ENCODE assay signal across 8 cellular contexts in genomic region chr12:10211101-10211974, GRCh38. TPM values are rescaled to one million over a fixed set of nuclear protein-coding genes. Genes with fewer than 3 reads are reported as not detected.
DNase-seq lines count a peak whose midpoint lies in the region; ATAC-seq and TF ChIP-seq lines count a peak whose summit lies in the region.

No MANE protein-coding gene starts in this region.

- intact Hi-C loops in testis (cut with DNase I; ENCODE audit: low total_unique reads) = no loop called here

- no peak overlapping the region for H4K91ac ChIP-seq in mesenchymal stem cell (ENCODE audit: low read length)

- H3K14ac ChIP-seq in mesenchymal stem cell (ENCODE audit: low read length in 2 of 2) = no peak overlapping the region

- peak overlapping the region in 1 of 2 experiments; percentile 18 for H2BK12ac ChIP-seq in mesenchymal stem cell (ENCODE audit: low read length in 2 of 2)

- TF ChIP-seq CTCF in testis (IDR thresholded peaks at IDR 0.05) = no peak

- no peak overlapping the region for H3K4ac ChIP-seq in mesenchymal stem cell (ENCODE audit: low read depth in 1 of 2, low read length in 2 of 2)

- H3K4me1 ChIP-seq in mesenchymal stem cell (ENCODE audit: control insufficient read depth, insufficient read depth, low read depth, low read length) (peaks cover 5% of the 10 kb centered on the region), testis (peaks cover 4% of the 10 kb centered on the region)

- DNase-seq in activated CD4-positive, alpha-beta T cell treated with anti-CD3 and anti-CD28 coated beads, Interleukin-2, amount 10 ng/mL, durations not matched to agents 7 days and 5 days = no peak
- DNase-seq in activated CD4-positive, alpha-beta T cell treated with anti-CD3 and anti-CD28 coated beads for 4 hours = no peak
- DNase-seq in mesenchymal stem cell (no peak), testis (no peak), NCI-H446 (lab: John Stamatoyannopoulos, UW) (no peak)

- H3K4me3 ChIP-seq in mesenchymal stem cell (ENCODE audit: insufficient read depth in 1 of 2, low read depth in 1 of 2, low read length in 2 of 2) = no peak overlapping the region
- H3K4me3 ChIP-seq in testis = peak overlapping the region; percentile 74 to 99

- H3K27me3 ChIP-seq in mesenchymal stem cell (ENCODE audit: control insufficient read depth in 1 of 2, insufficient read depth in 1 of 2, low read length in 2 of 2) (no peaks in the 10 kb centered on the region), testis (no peaks in the 10 kb centered on the region)

- peak overlapping the region; percentile 100 for H3K9ac ChIP-seq in mesenchymal stem cell (ENCODE audit: low read length)

- H2AFZ ChIP-seq in mesenchymal stem cell (ENCODE audit: low read depth, low read length) = no peak overlapping the region

- H3K36me3 Mint-ChIP-seq in activated CD4-positive, alpha-beta T cell treated with anti-CD3 and anti-CD28 coated beads, Interleukin-2, amount 10 ng/mL, durations not matched to agents 7 days and 5 days (ENCODE audit: low read depth) = no peaks in the 10 kb centered on the region

- no peaks in the 10 kb centered on the region for H3K79me1 ChIP-seq in mesenchymal stem cell (replicated peaks; ENCODE audit: low read length, poor library complexity, severe bottlenecking)

- CTCF ChIA-PET in activated CD4-positive, alpha-beta T cell treated with anti-CD3 and anti-CD28 coated beads, Interleukin-2, amount 10 ng/mL, durations not matched to agents 7 days and 5 days (lab: Charles Lee) = interaction anchor here (0.7 kb wide), 1 partner anchor 338 kb away, joined by 5 read pairs; no protein-coding TSS in a partner anchor

- peak overlapping the region; percentile 72 for H4K8ac ChIP-seq in mesenchymal stem cell (ENCODE audit: low read length)

- no peak for ATAC-seq in HG03025 (IDR thresholded peaks at IDR 0.05; ENCODE audit: low FRiP score, unreplicated experiment)
- no peak for ATAC-seq in GM18907 (IDR thresholded peaks at IDR 0.05; ENCODE audit: unreplicated experiment)

- POLR2A ChIA-PET in activated CD4-positive, alpha-beta T cell treated with anti-CD3 and anti-CD28 coated beads, Interleukin-2, amount 10 ng/mL, durations not matched to agents 7 days and 5 days (lab: Charles Lee) = no interaction called here

- TF ChIP-seq POLR2A in testis (IDR thresholded peaks at IDR 0.05) = no peak

- no peaks in the 10 kb centered on the region for H3K9me3 Mint-ChIP-seq in activated CD4-positive, alpha-beta T cell treated with anti-CD3 and anti-CD28 coated beads, Interleukin-2, amount 10 ng/mL, durations not matched to agents 7 days and 5 days

- no peaks in the 10 kb centered on the region for H3K9me3 ChIP-seq in mesenchymal stem cell (ENCODE audit: control insufficient read depth, low read length)
- no peaks in the 10 kb centered on the region for H3K9me3 ChIP-seq in testis

- peak overlapping the region; percentile 96 for H3K27ac Mint-ChIP-seq in activated CD4-positive, alpha-beta T cell treated with anti-CD3 and anti-CD28 coated beads, Interleukin-2, amount 10 ng/mL, durations not matched to agents 7 days and 5 days

- H3K4me3 Mint-ChIP-seq in activated CD4-positive, alpha-beta T cell treated with anti-CD3 and anti-CD28 coated beads, Interleukin-2, amount 10 ng/mL, durations not matched to agents 7 days and 5 days = no peak overlapping the region

- WGBS in adipose tissue, 3 donors = 92 to 95% (median 95%) methylated on average over 25 of the region's 25 CpGs
- 94% methylated on average over 24 of the region's 25 CpGs for WGBS in mesenchymal stem cell
- WGBS in testis, 2 donors = 69 to 78% methylated on average over 25 of the region's 25 CpGs

- H2AK5ac ChIP-seq in mesenchymal stem cell (ENCODE audit: low read length, severe bottlenecking) = peak overlapping the region; percentile 56

- H2BK120ac ChIP-seq in mesenchymal stem cell (ENCODE audit: low read depth, low read length) = no peak overlapping the region

- no peak overlapping the region for H2BK5ac ChIP-seq in mesenchymal stem cell (ENCODE audit: low read depth, low read length, poor library complexity, severe bottlenecking)

- no peak overlapping the region for H3K23ac ChIP-seq in mesenchymal stem cell (ENCODE audit: low read length in 2 of 2)

- H3K4me1 Mint-ChIP-seq in activated CD4-positive, alpha-beta T cell treated with anti-CD3 and anti-CD28 coated beads, Interleukin-2, amount 10 ng/mL, durations not matched to agents 7 days and 5 days = peaks cover 30% of the 10 kb centered on the region

- H2BK15ac ChIP-seq in mesenchymal stem cell (ENCODE audit: low read depth, poor library complexity, severe bottlenecking) = peak overlapping the region; percentile 15

- H3K27me3 Mint-ChIP-seq in activated CD4-positive, alpha-beta T cell treated with anti-CD3 and anti-CD28 coated beads, Interleukin-2, amount 10 ng/mL, durations not matched to agents 7 days and 5 days = peaks cover 10% of the 10 kb centered on the region

- H3K27ac ChIP-seq in adipose tissue (ENCODE audit: low read depth, low read length) (peak overlapping the region; percentile 32), mesenchymal stem cell (ENCODE audit: low read length, poor library complexity, severe bottlenecking) (peak overlapping the region; percentile 50), testis (peak overlapping the region; percentile 99 to 100)

- H3K18ac ChIP-seq in mesenchymal stem cell (ENCODE audit: low read depth in 1 of 2, low read length in 2 of 2) = peak overlapping the region in 1 of 2 experiments; percentile 25

- no peak overlapping the region for H3K4me2 ChIP-seq in mesenchymal stem cell (ENCODE audit: low read length, poor library complexity, severe bottlenecking)

- H3K36me3 ChIP-seq in mesenchymal stem cell (ENCODE audit: control insufficient read depth in 1 of 2, insufficient read depth in 2 of 2, low read depth in 1 of 2, low read length in 2 of 2) (peaks cover 0 to 2% of the 10 kb centered on the region in 2 experiments), testis (ENCODE audit: low read depth, missing control alignments) (no peaks in the 10 kb centered on the region)

RNA-seq across cellular contexts. Expression of gene GABARAPL1, which starts 1.3 kb away (rescaled TPM):
- 1 to 10 TPM; 5.5 to 6.3 TPM for total RNA-seq in activated CD4-positive, alpha-beta T cell treated with anti-CD3 and anti-CD28 coated beads, Interleukin-2, amount 10 ng/mL, durations not matched to agents 7 days and 5 days
- 100 to 1,000 TPM; 124 to 212 (median 125) TPM for polyA plus RNA-seq in adipose tissue
- polyA plus RNA-seq in mesenchymal stem cell (2013, experiment 1 of 2) = 86.8 TPM
- 86.2 TPM for polyA plus RNA-seq in mesenchymal stem cell (2013, experiment 2 of 2)
- total RNA-seq in testis = 10 to 100 TPM; 56.2 to 74.0 TPM
- polyA plus RNA-seq in testis (ENCODE audit: insufficient read depth, low read depth, low replicate concordance) = 67.7 TPM

RNA-seq across cellular contexts. Expression of gene TMEM52B, which starts 32.5 kb away (rescaled TPM):
- not detected for total RNA-seq in activated CD4-positive, alpha-beta T cell treated with anti-CD3 and anti-CD28 coated beads, Interleukin-2, amount 10 ng/mL, durations not matched to agents 7 days and 5 days
- polyA plus RNA-seq in adipose tissue (under 1 TPM in 2 of 3 donors, not detected in 1; 0.06 to 0.11 TPM), testis (ENCODE audit: insufficient read depth, low read depth, low replicate concordance) (0.76 TPM)
- 5.3 TPM for polyA plus RNA-seq in mesenchymal stem cell (2013, experiment 1 of 2)
- polyA plus RNA-seq in mesenchymal stem cell (2013, experiment 2 of 2) = 6.4 TPM
- 1 to 10 TPM in 1 of 2 donors, under 1 TPM in 1; 0.74 to 1.2 TPM for total RNA-seq in testis

RNA-seq across cellular contexts. Expression of gene OLR1, which starts 39.4 kb away (rescaled TPM):
- total RNA-seq in activated CD4-positive, alpha-beta T cell treated with anti-CD3 and anti-CD28 coated beads, Interleukin-2, amount 10 ng/mL, durations not matched to agents 7 days and 5 days = not detected
- polyA plus RNA-seq in adipose tissue (1 to 10 TPM in 2 of 3 donors, under 1 TPM in 1; 0.06 to 4.9 (median 2.4) TPM), testis (ENCODE audit: insufficient read depth, low read depth, low replicate concordance) (5.9 TPM)
- 39.3 TPM for polyA plus RNA-seq in mesenchymal stem cell (2013, experiment 1 of 2)
- 41.5 TPM for polyA plus RNA-seq in mesenchymal stem cell (2013, experiment 2 of 2)
- 1 to 10 TPM in 1 of 2 donors, under 1 TPM in 1; 0.87 to 2.5 TPM for total RNA-seq in testis

Comparison
In these comparisons a context has a peak if more than half of its experiments do, and no peak if none do; other contexts are left out.
1. H3K27ac ChIP-seq: peak in every context shown above with its lines; median percentile 100 in testis; 50 in mesenchymal stem cell; 32 in adipose tissue.
2. H3K4me3 ChIP-seq: peak in testis (2 of 2); none in mesenchymal stem cell (0 of 2).
3. RNA of gene GABARAPL1, which starts 1.3 kb away (total RNA-seq): 56.2 to 74.0 TPM in testis; 5.5 to 6.3 TPM in activated CD4-positive, alpha-beta T cell treated with anti-CD3 and anti-CD28 coated beads, Interleukin-2, amount 10 ng/mL, durations not matched to agents 7 days and 5 days; every median in the first group is over 4 times any median in the second.